1 cellular context compared by ENCODE assay signal in genomic region chr1:160032165-160032827, GRCh38.
TF ChIP-seq lines count a peak whose summit lies in the region.

No MANE protein-coding gene starts in this region.

TF ChIP-seq in IMR-90, 13 proteins besides CTCF, POLR2A, EP300 and RAD21 (continued from another document):
- TF ChIP-seq ELK1 (IDR thresholded peaks at IDR 0.05; ENCODE audit: borderline replicate concordance, low read depth, low read length), result no peak
- no peak for TF ChIP-seq RFX5 (IDR thresholded peaks at IDR 0.05; ENCODE audit: low read depth, low read length)
- no peak for TF ChIP-seq USF2 (IDR thresholded peaks at IDR 0.05; ENCODE audit: low read depth, low read length)
- no peak for TF ChIP-seq CHD1 (IDR thresholded peaks at IDR 0.05; ENCODE audit: low read depth, low read length)
- TF ChIP-seq RCOR1 (IDR thresholded peaks at IDR 0.05; ENCODE audit: insufficient replicate concordance, low read length), result no peak
- TF ChIP-seq MAZ (IDR thresholded peaks at IDR 0.05; ENCODE audit: borderline replicate concordance, low read depth, low read length), result no peak
- TF ChIP-seq MXI1 (IDR thresholded peaks at IDR 0.05; ENCODE audit: borderline replicate concordance, low read depth, low read length), result no peak
- no peak for TF ChIP-seq MAFK (IDR thresholded peaks at IDR 0.05; ENCODE audit: low read depth, low read length)
